Comparison of ENCODE assay signal across 1 cellular context in genomic region chr13:94705081-94705751, GRCh38.
TF ChIP-seq lines count a peak whose summit lies in the region.

No MANE protein-coding gene starts in this region.

TF ChIP-seq in SK-N-SH, 30 proteins besides CTCF, POLR2A, EP300 and RAD21 (continued from another document):
- TF ChIP-seq RXRA (IDR thresholded peaks at IDR 0.05; ENCODE audit: borderline replicate concordance, low read depth) (no peak), USF2 (IDR thresholded peaks at IDR 0.05; ENCODE audit: borderline replicate concordance, low read depth, low read length) (no peak), FOSL2 (IDR thresholded peaks at IDR 0.05; ENCODE audit: borderline replicate concordance, low read depth) (no peak), FOXJ3 (CRISPR knock-in tag; IDR thresholded peaks at IDR 0.05) (no peak), JUND (IDR thresholded peaks at IDR 0.05) (no peak), EZH2phosphoT487 (IDR thresholded peaks at IDR 0.05; ENCODE audit: borderline replicate concordance, low read depth) (no peak), GATA2 (CRISPR knock-in tag; IDR thresholded peaks at IDR 0.05) (no peak), CHD2 (IDR thresholded peaks at IDR 0.05; ENCODE audit: low read length, partially characterized antibody) (no peak), MEF2A (IDR thresholded peaks at IDR 0.05; ENCODE audit: borderline replicate concordance, low read depth) (no peak), RCOR1 (IDR thresholded peaks at IDR 0.05; ENCODE audit: low read length) (no peak), MAX (IDR thresholded peaks at IDR 0.05; ENCODE audit: low read depth) (no peak), FOXM1 (IDR thresholded peaks at IDR 0.05; ENCODE audit: low read depth) (no peak), MXI1 (IDR thresholded peaks at IDR 0.05; ENCODE audit: low read depth, low read length) (no peak), RFX5 (IDR thresholded peaks at IDR 0.05; ENCODE audit: low read length) (no peak), TAF1 (IDR thresholded peaks at IDR 0.05; ENCODE audit: borderline replicate concordance, low read depth, low read length) (no peak), SIN3A (IDR thresholded peaks at IDR 0.05; ENCODE audit: borderline replicate concordance, low read depth, low read length) (no peak), REST (IDR thresholded peaks at IDR 0.05; ENCODE audit: low read depth, low read length) (no peak)
